9 cellular contexts compared by ENCODE assay signal in genomic region chr20:61886721-61887658, GRCh38.
DNase-seq lines count a peak whose midpoint lies in the region; ATAC-seq and TF ChIP-seq lines count a peak whose summit lies in the region.
"Had no signal": no experiment of that assay in that cellular context is flagged by ENCODE, and none has a peak within 500 bp of the region (broad histone marks: within the 10 kb centered on the region; RNA-seq: fewer than 3 reads in every experiment).

No MANE protein-coding gene starts in this region.

- peaks cover 0 to 4% (median 0%) of the 10 kb centered on the region in 3 donors for H3K36me3 Mint-ChIP-seq in immature natural killer cell

- DNase-seq in NCI-H774 (lab: John Stamatoyannopoulos, UW) (peak; percentile 29), amniotic epithelial cell (ENCODE audit: low read depth) (peak; percentile 65), immature natural killer cell (peak; percentile 15 to 35 (median 21))
- DNase-seq in stimulated activated CD4-positive, alpha-beta T cell treated with anti-CD3 and anti-CD28 coated beads, Interleukin-4, amount 100 ng/mL, for 24 hours = peak; percentile 32
- no peak for DNase-seq in activated CD4-positive, CD25-positive, alpha-beta regulatory T cell (lab: John Stamatoyannopoulos, UW)
- no peak for DNase-seq in effector memory CD4-positive, alpha-beta T cell

- no peak overlapping the region for H3K4me3 ChIP-seq in effector memory CD4-positive, alpha-beta T cell (ENCODE audit: insufficient read depth, low read depth, low read length, poor library complexity, severe bottlenecking)
- H3K4me3 ChIP-seq: SJSA1 had no signal

- peak; percentile 94 for TF ChIP-seq CTCF in C4-2B (conservative IDR thresholded peaks at IDR 0.05)

- peaks cover 0 to 1% (median 0%) of the 10 kb centered on the region in 6 donors for H3K9me3 Mint-ChIP-seq in immature natural killer cell

- ATAC-seq in GM18868 (IDR thresholded peaks at IDR 0.05; ENCODE audit: unreplicated experiment) = peak; percentile 61

- H3K36me3 ChIP-seq in effector memory CD4-positive, alpha-beta T cell (ENCODE audit: control insufficient read depth, insufficient read depth, low read length) = no peaks in the 10 kb centered on the region
- H3K36me3 ChIP-seq: SJSA1 had no signal

- H3K27ac Mint-ChIP-seq in immature natural killer cell = no peak overlapping the region

- no peak overlapping the region for H3K27ac ChIP-seq in C4-2B
- H3K27ac ChIP-seq in effector memory CD4-positive, alpha-beta T cell (ENCODE audit: insufficient read depth, low read length, poor library complexity, severe bottlenecking) = no peak overlapping the region
- H3K27ac ChIP-seq: SJSA1 had no signal

- H3K4me3 Mint-ChIP-seq in immature natural killer cell = peak overlapping the region in 1 of 5 donors; percentile 1

- H3K27me3 Mint-ChIP-seq in immature natural killer cell (ENCODE audit: low read depth in 3 of 3) = peaks cover 0 to 4% (median 2%) of the 10 kb centered on the region in 3 donors

- H3K9me3 ChIP-seq in effector memory CD4-positive, alpha-beta T cell (ENCODE audit: control insufficient read depth, low read length) = no peaks in the 10 kb centered on the region
- H3K9me3 ChIP-seq: SJSA1 had no signal

- H3K27me3 ChIP-seq in effector memory CD4-positive, alpha-beta T cell (replicated peaks; ENCODE audit: control insufficient read depth, insufficient read depth, low read length, poor library complexity, severe bottlenecking) = no peaks in the 10 kb centered on the region

- H3K4me1 Mint-ChIP-seq in immature natural killer cell = peaks cover 3 to 9% of the 10 kb centered on the region in 2 donors

- no peaks in the 10 kb centered on the region for H3K4me1 ChIP-seq in effector memory CD4-positive, alpha-beta T cell (ENCODE audit: control insufficient read depth, insufficient read depth, low read length, poor library complexity, severe bottlenecking)
- H3K4me1 ChIP-seq: SJSA1 had no signal

Comparison
In these comparisons a context has a peak if more than half of its experiments do, and no peak if none do; other contexts are left out.
1. DNase-seq: peak in NCI-H774 (single experiment), amniotic epithelial cell (single experiment), immature natural killer cell (3 of 3) and stimulated activated CD4-positive, alpha-beta T cell treated with anti-CD3 and anti-CD28 coated beads, Interleukin-4, amount 100 ng/mL, for 24 hours (single experiment); none in activated CD4-positive, CD25-positive, alpha-beta regulatory T cell (0 of 4) and effector memory CD4-positive, alpha-beta T cell (0 of 3).